In genomic region chr7:108239501-108240225, GRCh38 we compare ENCODE assay signal across 16 cellular contexts.
DNase-seq lines count a peak whose midpoint lies in the region; ATAC-seq and TF ChIP-seq lines count a peak whose summit lies in the region.
"Had no signal": no experiment of that assay in that cellular context is flagged by ENCODE, and none has a peak within 500 bp of the region (broad histone marks: within the 10 kb centered on the region; RNA-seq: fewer than 3 reads in every experiment).

No MANE protein-coding gene starts in this region.

- H3K9ac ChIP-seq in neuronal stem cell (ENCODE audit: low read depth, low read length, poor library complexity): no peak overlapping the region

- no peak overlapping the region for H3K4ac ChIP-seq in neuronal stem cell (ENCODE audit: low read length)

- no peak overlapping the region for H2BK15ac ChIP-seq in neuronal stem cell (ENCODE audit: low read length)

- no peaks in the 10 kb centered on the region for H3K36me3 ChIP-seq in WERI-Rb-1
- H3K36me3 ChIP-seq in neuronal stem cell (replicated peaks in 1 of 2; ENCODE audit: control insufficient read depth in 2 of 2, insufficient read depth in 2 of 2, low read length in 2 of 2): no peaks in the 10 kb centered on the region
- H3K36me3 ChIP-seq in heart right ventricle: no peaks in the 10 kb centered on the region
- H3K36me3 ChIP-seq: prostate gland, spleen, thyroid gland had no signal

- no peak for TF ChIP-seq CTCF in WERI-Rb-1 (IDR thresholded peaks at IDR 0.05; ENCODE audit: low read depth, low read length)
- no peak for TF ChIP-seq CTCF in heart right ventricle (IDR thresholded peaks at IDR 0.05)

- H3K14ac ChIP-seq in neuronal stem cell (ENCODE audit: low read length): no peak overlapping the region

- no peak overlapping the region for H2AK5ac ChIP-seq in neuronal stem cell (ENCODE audit: low read depth, low read length)

- H2BK5ac ChIP-seq in neuronal stem cell (ENCODE audit: low read length): no peak overlapping the region

- no peaks in the 10 kb centered on the region for H3K27me3 ChIP-seq in WERI-Rb-1 (ENCODE audit: insufficient read depth, low read depth, severe bottlenecking)
- no peaks in the 10 kb centered on the region for H3K27me3 ChIP-seq in neuronal stem cell (ENCODE audit: control insufficient read depth in 3 of 3, insufficient read depth in 3 of 3, low read depth in 1 of 3, low read length in 3 of 3)
- H3K27me3 ChIP-seq in heart right ventricle: peaks cover 0 to 4% (median 0%) of the 10 kb centered on the region in 7 donors
- H3K27me3 ChIP-seq: spleen, thyroid gland had no signal

- no peak overlapping the region for H2AFZ ChIP-seq in neuronal stem cell (ENCODE audit: low read length)

- peaks cover 1% of the 10 kb centered on the region for H3K79me1 ChIP-seq in neuronal stem cell (ENCODE audit: low read depth, low read length)

- no peak overlapping the region for H3K23ac ChIP-seq in neuronal stem cell (ENCODE audit: low read depth, low read length, poor library complexity)

- H3K18ac ChIP-seq in neuronal stem cell (ENCODE audit: low read length): no peak overlapping the region

- DNase-seq in NCI-H1092 treated with DMSO at 0.1 percent for 48 hours (lab: John Stamatoyannopoulos, UW) (peak; percentile 98), NCI-H2227 treated with DMSO at 0.1 percent for 48 hours (lab: John Stamatoyannopoulos, UW) (peak; percentile 68), WERI-Rb-1 (peak; percentile 71), neuronal stem cell (ENCODE audit: low spot score) (no peak), heart right ventricle (no peak)
- DNase-seq in activated effector memory CD4-positive, alpha-beta T cell treated with Interleukin-2 at 50 U/mL for 16 hours: no peak
- DNase-seq: activated CD8-positive, alpha-beta memory T cell treated with anti-CD3 and anti-CD28 coated beads, Interleukin-2, amount 50 U/mL, for 4 hours; activated naive CD4-positive, alpha-beta T cell treated with Interleukin-2 at 50 U/mL for 16 hours; IMR-90; spleen; thyroid gland had no signal

- H4K8ac ChIP-seq in neuronal stem cell (ENCODE audit: low read depth, low read length): no peak overlapping the region

- H3K4me2 ChIP-seq in neuronal stem cell (ENCODE audit: insufficient read depth, low read length, poor library complexity, severe bottlenecking): no peak overlapping the region

- no peak overlapping the region for H4K91ac ChIP-seq in neuronal stem cell (ENCODE audit: low read depth, low read length, poor library complexity)

- H3K9me3 ChIP-seq in WERI-Rb-1 (ENCODE audit: severe bottlenecking): no peaks in the 10 kb centered on the region
- no peaks in the 10 kb centered on the region for H3K9me3 ChIP-seq in neuronal stem cell (replicated peaks in 1 of 2; ENCODE audit: control insufficient read depth in 2 of 2, insufficient read depth in 1 of 2, low read depth in 1 of 2, low read length in 2 of 2)
- no peaks in the 10 kb centered on the region for H3K9me3 ChIP-seq in heart right ventricle
- H3K9me3 ChIP-seq: prostate gland, spleen, thyroid gland had no signal

- 100% methylated on average over 2 of the region's 11 CpGs; no CpG with 5 or more reads in 1 of the 2 donors for whole genome bisulfite sequencing in neuronal stem cell (ENCODE audit: extremely low coverage in 2 of 2, insufficient read length in 2 of 2, insufficient replicate concordance in 1 of 2), 2 donors
- 49 to 52% methylated on average over 11 of the region's 11 CpGs for WGBS in heart right ventricle, 2 donors

- intact Hi-C loops in heart right ventricle (cut with DNase I): no loop called here

- H3K4me3 ChIP-seq in WERI-Rb-1 (ENCODE audit: low read depth, low read length): peak overlapping the region; percentile 33
- no peak overlapping the region for H3K4me3 ChIP-seq in neuronal stem cell (ENCODE audit: low read length in 2 of 2)
- H3K4me3 ChIP-seq in heart right ventricle: no peak overlapping the region
- H3K4me3 ChIP-seq: coronary artery, lung, prostate gland, spleen, thyroid gland had no signal

- peaks cover 17 to 24% of the 10 kb centered on the region in 2 donors for H3K4me1 ChIP-seq in neuronal stem cell (ENCODE audit: control insufficient read depth in 2 of 2, insufficient read depth in 1 of 2, low read depth in 1 of 2, low read length in 2 of 2)
- H3K4me1 ChIP-seq in heart right ventricle: peaks cover 0 to 3% (median 0%) of the 10 kb centered on the region in 9 donors
- H3K4me1 ChIP-seq: prostate gland, thyroid gland had no signal

- ATAC-seq in heart right ventricle (no peak), HG02571 (IDR thresholded peaks at IDR 0.05; ENCODE audit: unreplicated experiment) (no peak)
- ATAC-seq: stimulated activated effector memory CD8-positive, alpha-beta T cell treated with anti-CD3 and anti-CD28 coated beads, Interleukin-12 subunit alpha, Interleukin-12 subunit beta, amount 100 ng/mL, for 72 hours had no signal

- H2BK12ac ChIP-seq in neuronal stem cell (ENCODE audit: low read length): no peak overlapping the region

- no peak overlapping the region for H2BK120ac ChIP-seq in neuronal stem cell (ENCODE audit: low read depth, low read length)

- H3K27ac ChIP-seq in WERI-Rb-1 (peak overlapping the region; percentile 61), neuronal stem cell (replicated peaks; ENCODE audit: low read length) (peak overlapping the region; percentile 53), heart right ventricle (no peak overlapping the region)
- H3K27ac ChIP-seq: coronary artery, prostate gland, spleen, thyroid gland had no signal

Comparison
In these comparisons a context has a peak if more than half of its experiments do, and no peak if none do; other contexts are left out.
1. DNase-seq: peak in NCI-H1092 treated with DMSO at 0.1 percent for 48 hours (single experiment), NCI-H2227 treated with DMSO at 0.1 percent for 48 hours (single experiment) and WERI-Rb-1 (single experiment); none in neuronal stem cell (single experiment), heart right ventricle (0 of 2) and activated effector memory CD4-positive, alpha-beta T cell treated with Interleukin-2 at 50 U/mL for 16 hours (single experiment).
2. H3K27ac ChIP-seq: peak in WERI-Rb-1 (single experiment) and neuronal stem cell (single experiment); none in heart right ventricle (0 of 10).